Comparison of ENCODE assay signal across 8 cellular contexts in genomic region chr17:48051706-48052486, GRCh38. TPM values are rescaled to one million over a fixed set of nuclear protein-coding genes. Genes with fewer than 3 reads are reported as not detected.
DNase-seq lines count a peak whose midpoint lies in the region; ATAC-seq, FAIRE-seq and TF ChIP-seq lines count a peak whose summit lies in the region.

No MANE protein-coding gene starts in this region.

- intact Hi-C loops in kidney (cut with DNase I) = no loop called here

- H3K4me3 ChIP-seq in kidney (ENCODE audit: low read length in 2 of 2) = peak overlapping the region; percentile 48 to 94

- H3K4me1 ChIP-seq in kidney (ENCODE audit: control insufficient read depth in 1 of 2, insufficient read depth in 1 of 2, low read depth in 1 of 2, low read length in 2 of 2) = peaks cover 49 to 53% of the 10 kb centered on the region in 2 donors

- FAIRE-seq in kidney (lab: Jason Lieb, UNC) = no peak

- DNase-seq in AG20443 (ENCODE audit: low spot score) (peak; percentile 51), LHCN-M2 (ENCODE audit: low read depth) (peak; percentile 93), brain pericyte (ENCODE audit: low read depth, low spot score) (peak; percentile 95), kidney (no peak), superior temporal gyrus (ENCODE audit: extremely low spot score) (peak; percentile 42), ureter (ENCODE audit: low spot score) (no peak)

- TF ChIP-seq CTCF in kidney (IDR thresholded peaks at IDR 0.05; ENCODE audit: borderline replicate concordance, extremely low read depth, insufficient read depth) = no peak

- ATAC-seq in HG03135 (IDR thresholded peaks at IDR 0.05; ENCODE audit: unreplicated experiment) (no peak), HG02623 (IDR thresholded peaks at IDR 0.05; ENCODE audit: unreplicated experiment) (no peak)

- H3K9me3 ChIP-seq in kidney (ENCODE audit: control insufficient read depth in 1 of 2, low read length in 2 of 2) = no peaks in the 10 kb centered on the region

- H3K9ac ChIP-seq in kidney (ENCODE audit: low read length in 2 of 2) = peak overlapping the region; percentile 38 to 47

- peak overlapping the region; percentile 95 to 98 for H3K27ac ChIP-seq in kidney (ENCODE audit: low read depth in 2 of 2, low read length in 2 of 2)

- peaks cover 12 to 24% of the 10 kb centered on the region in 2 donors for H3K36me3 ChIP-seq in kidney (ENCODE audit: control insufficient read depth in 1 of 2, insufficient read depth in 2 of 2, low read length in 2 of 2)

RNA-seq across cellular contexts. Expression of gene NFE2L1, which starts 3.7 kb away (rescaled TPM):
- 101 and 123 TPM in 2 replicates for total RNA-seq in LHCN-M2 (2014; rRNA removed)
- 149 TPM for polyA plus RNA-seq in LHCN-M2 (2012)
- 254 TPM for total RNA-seq in kidney
- 146 TPM for polyA plus RNA-seq in kidney (ENCODE audit: insufficient read depth, low read depth, low replicate concordance)
- total RNA-seq in ureter = 143 TPM

RNA-seq across cellular contexts. Expression of gene COPZ2, which starts 14.3 kb away (rescaled TPM):
- total RNA-seq in LHCN-M2 (2014; rRNA removed) (70.4 and 91.8 TPM in 2 replicates), kidney (24.9 TPM), ureter (29.1 TPM)
- 196 TPM for polyA plus RNA-seq in LHCN-M2 (2012)
- polyA plus RNA-seq in kidney (ENCODE audit: insufficient read depth, low read depth, low replicate concordance) = 38.2 TPM

RNA-seq across cellular contexts. Expression of gene CBX1, which starts 49.4 kb away (rescaled TPM):
- total RNA-seq in LHCN-M2 (2014; rRNA removed) = 103 and 104 TPM in 2 replicates
- polyA plus RNA-seq in LHCN-M2 (2012) = 76.4 TPM
- total RNA-seq in kidney = 40.2 TPM
- polyA plus RNA-seq in kidney (ENCODE audit: insufficient read depth, low read depth, low replicate concordance) = 37.8 TPM
- total RNA-seq in ureter = 29.3 TPM

RNA-seq across cellular contexts. Expression of gene SNX11, which starts 55.7 kb away (rescaled TPM):
- total RNA-seq in LHCN-M2 (2014; rRNA removed) = 9.4 and 13.1 TPM in 2 replicates
- 19.1 TPM for polyA plus RNA-seq in LHCN-M2 (2012)
- total RNA-seq in kidney = 25.3 TPM
- 22.4 TPM for polyA plus RNA-seq in kidney (ENCODE audit: insufficient read depth, low read depth, low replicate concordance)
- 24.3 TPM for total RNA-seq in ureter

Comparison
In these comparisons a context has a peak if more than half of its experiments do, and no peak if none do; other contexts are left out.
1. DNase-seq: peak in AG20443 (single experiment), LHCN-M2 (single experiment), brain pericyte (single experiment) and superior temporal gyrus (single experiment); none in kidney (single experiment) and ureter (single experiment).